Comparison of ENCODE assay signal across 1 cellular context in the genomic region with DNA sequence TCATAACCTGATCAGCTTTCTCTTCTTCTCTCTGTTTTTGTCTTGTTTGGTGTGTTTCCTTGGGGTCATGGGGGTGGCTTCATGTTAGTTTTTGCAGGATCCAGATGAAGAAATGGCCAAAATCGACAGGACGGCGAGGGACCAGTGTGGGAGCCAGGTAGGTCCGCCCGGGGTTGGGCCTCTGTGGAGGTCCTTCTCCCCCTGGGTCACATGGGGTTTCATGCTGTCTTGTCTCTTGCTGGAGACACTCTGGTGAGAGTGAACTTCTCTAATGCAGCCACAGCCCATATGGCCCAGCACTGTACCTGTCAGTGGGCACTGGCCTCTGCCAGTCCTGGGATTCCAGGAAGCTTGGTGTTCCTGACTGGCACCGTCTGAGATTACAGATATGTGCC.
TF ChIP-seq lines count a peak whose summit lies in the region.

No MANE protein-coding gene starts in this region.

TF ChIP-seq in endothelial cell of umbilical vein, 7 proteins besides CTCF, POLR2A, EP300 and RAD21:
- TF ChIP-seq, protein P1, sequence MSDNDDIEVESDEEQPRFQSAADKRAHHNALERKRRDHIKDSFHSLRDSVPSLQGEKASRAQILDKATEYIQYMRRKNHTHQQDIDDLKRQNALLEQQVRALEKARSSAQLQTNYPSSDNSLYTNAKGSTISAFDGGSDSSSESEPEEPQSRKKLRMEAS (IDR thresholded peaks at IDR 0.05; ENCODE audit: insufficient read depth, insufficient read length) = no peak
- TF ChIP-seq EZH2 (IDR thresholded peaks at IDR 0.05; ENCODE audit: borderline replicate concordance, low read depth, low read length, severe bottlenecking) = no peak
- TF ChIP-seq FOS (IDR thresholded peaks at IDR 0.05; ENCODE audit: borderline replicate concordance, insufficient read depth, low read length) = no peak
- no peak for TF ChIP-seq JUN (IDR thresholded peaks at IDR 0.05; ENCODE audit: borderline replicate concordance, insufficient read depth, insufficient read length, low read depth)
- TF ChIP-seq POLR2AphosphoS5 (IDR thresholded peaks at IDR 0.05; ENCODE audit: insufficient read depth, low read depth, low read length) = no peak
- TF ChIP-seq MYC (IDR thresholded peaks at IDR 0.05; ENCODE audit: low read depth, low read length) = no peak
- no peak for TF ChIP-seq GATA2 (IDR thresholded peaks at IDR 0.05; ENCODE audit: insufficient read depth, insufficient read length, low read depth, low read length)
